In the genomic region with DNA sequence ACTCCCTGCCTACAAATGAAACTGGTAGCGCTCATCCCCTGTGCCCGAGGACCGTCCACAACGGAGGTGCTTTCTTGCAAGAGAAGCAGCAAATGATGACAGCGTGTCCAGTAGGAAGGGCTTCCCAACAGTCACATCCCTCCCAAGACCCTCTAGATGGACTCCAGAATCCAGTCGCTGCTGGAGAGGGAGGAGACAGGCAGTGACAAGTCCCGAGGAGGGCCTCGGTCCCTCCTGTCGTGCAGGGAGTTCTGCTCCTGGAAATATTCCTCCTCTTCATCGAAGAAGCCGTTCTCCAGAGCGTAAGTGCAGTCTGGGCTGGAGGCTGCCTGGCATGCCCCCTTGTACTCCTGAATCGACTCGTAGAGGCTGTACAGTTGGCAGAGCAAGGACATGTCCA, we compare ENCODE assay signal across 25 cellular contexts. TPM values are rescaled to one million over a fixed set of nuclear protein-coding genes. Genes with fewer than 3 reads are reported as not detected.
DNase-seq lines count a peak whose midpoint lies in the region; FAIRE-seq and TF ChIP-seq lines count a peak whose summit lies in the region.
"Had no signal": no experiment of that assay in that cellular context is flagged by ENCODE, and none has a peak within 500 bp of the region (broad histone marks: within the 10 kb centered on the region; RNA-seq: fewer than 3 reads in every experiment).

No MANE protein-coding gene starts in this region.

- no peak for TF ChIP-seq EP300 in esophagus muscularis mucosa (IDR thresholded peaks at IDR 0.05)

- H3K4me1 Mint-ChIP-seq in CD14-positive monocyte (peaks cover 28% of the 10 kb centered on the region), immature natural killer cell (peaks cover 2 to 10% of the 10 kb centered on the region in 2 donors)
- H3K4me1 Mint-ChIP-seq: IgD-negative memory B cell had no signal

- no peak overlapping the region for H2BK12ac ChIP-seq in trophoblast cell (ENCODE audit: low read length)

- H3K79me2 ChIP-seq in MM.1S (ENCODE audit: low read length): no peaks in the 10 kb centered on the region
- peaks cover 1% of the 10 kb centered on the region for H3K79me2 ChIP-seq in trophoblast cell (ENCODE audit: control insufficient read depth, insufficient read depth, low read length, poor library complexity)

- H3K4me2 ChIP-seq in MM.1S (ENCODE audit: low read depth, low read length) (no peak overlapping the region), trophoblast cell (ENCODE audit: low read length) (no peak overlapping the region)

- H3K27me3 Mint-ChIP-seq in CD14-positive monocyte (ENCODE audit: low read depth in 3 of 3): peaks cover 0 to 3% (median 0%) of the 10 kb centered on the region in 3 donors
- peaks cover 0 to 3% (median 0%) of the 10 kb centered on the region in 3 donors for H3K27me3 Mint-ChIP-seq in immature natural killer cell (ENCODE audit: low read depth in 3 of 3)
- H3K27me3 Mint-ChIP-seq: CD4-positive, CD25-positive, alpha-beta regulatory T cell; IgD-negative memory B cell had no signal

- H2BK5ac ChIP-seq in trophoblast cell (ENCODE audit: low read depth, low read length, poor library complexity): no peak overlapping the region

- no peaks in the 10 kb centered on the region for H3F3A ChIP-seq in MM.1S (ENCODE audit: insufficient read depth, low read length)

- no peaks in the 10 kb centered on the region for H4K20me1 ChIP-seq in MM.1S (ENCODE audit: insufficient read depth, low read length)

- 92% methylated on average over 14 of the region's 14 CpGs for WGBS in esophagus muscularis mucosa
- WGBS in trophoblast cell (ENCODE audit: extremely low coverage, insufficient coverage, insufficient read length): no CpG with 5 or more reads among the region's 14 CpGs

- H2BK120ac ChIP-seq in trophoblast cell (ENCODE audit: insufficient read depth, low read length, poor library complexity): no peak overlapping the region

- H3K9me2 ChIP-seq in MM.1S (replicated peaks; ENCODE audit: insufficient read depth, low read length): no peaks in the 10 kb centered on the region

- no peak for TF ChIP-seq CTCF in CD14-positive monocyte (IDR thresholded peaks at IDR 0.05)
- no peak for TF ChIP-seq CTCF in MM.1S (IDR thresholded peaks at IDR 0.05; ENCODE audit: low read length)
- TF ChIP-seq CTCF in esophagus muscularis mucosa (IDR thresholded peaks at IDR 0.05): no peak
- no peak for TF ChIP-seq CTCF in D721Med (IDR thresholded peaks at IDR 0.05; ENCODE audit: insufficient read depth, missing control alignments)

- no peak overlapping the region for H2AK5ac ChIP-seq in trophoblast cell (ENCODE audit: low read length)

- H3K27ac Mint-ChIP-seq in CD14-positive monocyte (peak overlapping the region in 2 of 7 donors; percentile 50 to 85), immature natural killer cell (no peak overlapping the region)

- H4K91ac ChIP-seq in trophoblast cell (ENCODE audit: low read depth, low read length): no peak overlapping the region

- H3K4me3 Mint-ChIP-seq in CD14-positive monocyte (peak overlapping the region; percentile 79 to 88), immature natural killer cell (peak overlapping the region in 1 of 5 donors; percentile 66)

- FAIRE-seq in D721Med (lab: Jason Lieb, UNC): no peak
- FAIRE-seq in H54 (lab: Jason Lieb, UNC): no peak
- FAIRE-seq: GM19239 had no signal

- intact Hi-C loops in CD14-positive monocyte (cut with micrococcal nuclease) (no loop called here), esophagus muscularis mucosa (cut with DNase I) (no loop called here)

- H4K12ac ChIP-seq in trophoblast cell (ENCODE audit: low read depth, low read length): no peak overlapping the region

- H3K4ac ChIP-seq in trophoblast cell (ENCODE audit: low read depth, low read length): no peak overlapping the region

- H3K27me3 ChIP-seq in MM.1S (replicated peaks; ENCODE audit: insufficient read depth, low read length) (no peaks in the 10 kb centered on the region), esophagus muscularis mucosa (peaks cover 0 to 16% (median 0%) of the 10 kb centered on the region in 4 donors), trophoblast cell (ENCODE audit: insufficient read depth, low read length) (no peaks in the 10 kb centered on the region)
- H3K27me3 ChIP-seq: colonic mucosa, suprapubic skin, vagina had no signal

- TF ChIP-seq POLR2A in esophagus muscularis mucosa (IDR thresholded peaks at IDR 0.05; ENCODE audit: low read depth) (no peak), H54 (IDR thresholded peaks at IDR 0.05; ENCODE audit: low read depth, low read length) (no peak)

- no peak overlapping the region for H3K14ac ChIP-seq in trophoblast cell (ENCODE audit: low read length)

- H3K9me3 ChIP-seq in MM.1S (replicated peaks; ENCODE audit: insufficient read depth, low read length) (no peaks in the 10 kb centered on the region), esophagus muscularis mucosa (no peaks in the 10 kb centered on the region), trophoblast cell (ENCODE audit: insufficient read depth, low read depth, low read length) (no peaks in the 10 kb centered on the region)
- H3K9me3 ChIP-seq: colonic mucosa, psoas muscle, suprapubic skin, vagina had no signal

- no peak overlapping the region for H3K23ac ChIP-seq in trophoblast cell (ENCODE audit: low read length)

- no peaks in the 10 kb centered on the region for H3K4me1 ChIP-seq in MM.1S (ENCODE audit: low read length)
- peaks cover 0 to 4% (median 2%) of the 10 kb centered on the region in 4 donors for H3K4me1 ChIP-seq in esophagus muscularis mucosa
- peaks cover 3 to 4% of the 10 kb centered on the region in 2 experiments for H3K4me1 ChIP-seq in trophoblast cell (ENCODE audit: control insufficient read depth in 1 of 2, insufficient read depth in 2 of 2, low read length in 2 of 2)
- H3K4me1 ChIP-seq: colonic mucosa, psoas muscle had no signal

- DNase-seq in CD14-positive monocyte (ENCODE audit: low spot score): no peak
- peak; percentile 3 for DNase-seq in MM.1S
- DNase-seq in esophagus muscularis mucosa (ENCODE audit: extremely low spot score): peak; percentile 72
- peak in 1 of 2 donors; percentile 4 for DNase-seq in trophoblast cell
- DNase-seq in immature natural killer cell: no peak
- DNase-seq in D721Med (ENCODE audit: insufficient read length, low spot score): no peak
- DNase-seq in H54 (ENCODE audit: insufficient read length, low spot score): no peak
- DNase-seq: activated CD4-positive, CD25-positive, alpha-beta regulatory T cell; activated naive CD4-positive, alpha-beta T cell treated with Interleukin-2 at 50 U/mL for 16 hours; amniotic stem cell; colonic mucosa; GM23248; islet precursor cell; NCI-H1417 treated with DMSO at 0.1 percent for 48 hours; NCI-H446 treated with DMSO at 0.1 percent for 48 hours; OCI-M1; psoas muscle; Right ventricle myocardium superior; stimulated activated CD4-positive, alpha-beta T cell treated with anti-CD3 and anti-CD28 coated beads, Interleukin-1b, Interleukin-23, amount 100 ng/mL, for 48 hours had no signal

- H3K9me3 Mint-ChIP-seq in CD14-positive monocyte: peaks cover 0 to 2% (median 0%) of the 10 kb centered on the region in 7 donors
- no peaks in the 10 kb centered on the region for H3K9me3 Mint-ChIP-seq in immature natural killer cell
- H3K9me3 Mint-ChIP-seq: CD4-positive, CD25-positive, alpha-beta regulatory T cell; IgD-negative memory B cell had no signal

- H2AFZ ChIP-seq in MM.1S (ENCODE audit: low read length) (no peak overlapping the region), trophoblast cell (ENCODE audit: insufficient read depth, low read length, poor library complexity) (no peak overlapping the region)
- H2AFZ ChIP-seq: GM23248 had no signal

- H4K8ac ChIP-seq in trophoblast cell (ENCODE audit: low read depth, low read length): no peak overlapping the region

- H3K9ac ChIP-seq in MM.1S (ENCODE audit: low read length) (no peak overlapping the region), trophoblast cell (ENCODE audit: low read length) (no peak overlapping the region)
- H3K9ac ChIP-seq: GM23248 had no signal

- H3K36me3 ChIP-seq in MM.1S (replicated peaks; ENCODE audit: insufficient read depth, low read length) (no peaks in the 10 kb centered on the region), esophagus muscularis mucosa (peaks cover 0 to 10% (median 0%) of the 10 kb centered on the region in 4 donors), trophoblast cell (ENCODE audit: control insufficient read depth in 1 of 2, insufficient read depth in 2 of 2, low read length in 2 of 2) (peaks cover 14 to 31% of the 10 kb centered on the region in 2 experiments)
- H3K36me3 ChIP-seq: colonic mucosa, suprapubic skin had no signal

- H3K36me3 Mint-ChIP-seq in CD14-positive monocyte: peaks cover 4 to 8% of the 10 kb centered on the region in 2 donors
- H3K36me3 Mint-ChIP-seq in immature natural killer cell: peaks cover 0 to 3% (median 0%) of the 10 kb centered on the region in 3 donors
- H3K36me3 Mint-ChIP-seq: IgD-negative memory B cell had no signal

- H3K79me1 ChIP-seq in trophoblast cell (ENCODE audit: low read length): no peaks in the 10 kb centered on the region

- H3K4me3 ChIP-seq in MM.1S (ENCODE audit: low read length) (no peak overlapping the region), esophagus muscularis mucosa (no peak overlapping the region), trophoblast cell (ENCODE audit: low read depth, low read length) (no peak overlapping the region)
- H3K4me3 ChIP-seq: colonic mucosa, GM23248, psoas muscle, skin epidermis, suprapubic skin, vagina had no signal

- no peak overlapping the region for H3K27ac ChIP-seq in MM.1S (ENCODE audit: low read length)
- H3K27ac ChIP-seq in esophagus muscularis mucosa (replicated peaks in 1 of 4): no peak overlapping the region
- no peak overlapping the region for H3K27ac ChIP-seq in trophoblast cell (ENCODE audit: low read depth, low read length)
- H3K27ac ChIP-seq: colonic mucosa, GM23248, psoas muscle, suprapubic skin, vagina had no signal

- peak overlapping the region; percentile 5 for H3K18ac ChIP-seq in trophoblast cell (ENCODE audit: low read length)

RNA-seq across cellular contexts. Expression of gene FAM89A, which starts 20.3 kb away (rescaled TPM):
- polyA plus RNA-seq in CD14-positive monocyte (10 to 100 TPM in 1 of 2 donors, 1 to 10 TPM in 1; 4.4 to 11.7 TPM), immature natural killer cell (1 to 10 TPM; 4.7 to 9.5 (median 8.8) TPM)
- total RNA-seq in esophagus muscularis mucosa: 10 to 100 TPM in 1 of 4 donors, 1 to 10 TPM in 3; 1.7 to 13.6 (median 5.6) TPM
- 44.3 and 47.9 TPM in 2 replicates for polyA plus RNA-seq in trophoblast cell (2013)

RNA-seq across cellular contexts. Expression of gene ARV1, which starts 40.8 kb away (rescaled TPM):
- 10 to 100 TPM; 15.0 to 19.2 TPM for polyA plus RNA-seq in CD14-positive monocyte
- 10 to 100 TPM; 14.9 to 21.6 (median 18.8) TPM for total RNA-seq in esophagus muscularis mucosa
- polyA plus RNA-seq in trophoblast cell (2013): 14.3 and 14.6 TPM in 2 replicates
- polyA plus RNA-seq in immature natural killer cell: 10 to 100 TPM; 19.6 to 28.5 (median 24.4) TPM

RNA-seq across cellular contexts. Expression of gene TTC13, which starts 41.0 kb away (rescaled TPM):
- polyA plus RNA-seq in CD14-positive monocyte: 10 to 100 TPM in 1 of 2 donors, 1 to 10 TPM in 1; 9.2 to 10.8 TPM
- 10 to 100 TPM in 2 of 4 donors, 1 to 10 TPM in 2; 8.4 to 27.0 (median 11.5) TPM for total RNA-seq in esophagus muscularis mucosa
- polyA plus RNA-seq in trophoblast cell (2013): 5.5 and 6.0 TPM in 2 replicates
- 10 to 100 TPM; 11.5 to 23.5 (median 15.9) TPM for polyA plus RNA-seq in immature natural killer cell

Comparison
In these comparisons a context has a peak if more than half of its experiments do, and no peak if none do; other contexts are left out.
1. DNase-seq: peak in MM.1S (single experiment) and esophagus muscularis mucosa (single experiment); none in CD14-positive monocyte (single experiment), immature natural killer cell (0 of 3), D721Med (single experiment) and H54 (single experiment).